8 cellular contexts compared by ENCODE assay signal in the genomic region with DNA sequence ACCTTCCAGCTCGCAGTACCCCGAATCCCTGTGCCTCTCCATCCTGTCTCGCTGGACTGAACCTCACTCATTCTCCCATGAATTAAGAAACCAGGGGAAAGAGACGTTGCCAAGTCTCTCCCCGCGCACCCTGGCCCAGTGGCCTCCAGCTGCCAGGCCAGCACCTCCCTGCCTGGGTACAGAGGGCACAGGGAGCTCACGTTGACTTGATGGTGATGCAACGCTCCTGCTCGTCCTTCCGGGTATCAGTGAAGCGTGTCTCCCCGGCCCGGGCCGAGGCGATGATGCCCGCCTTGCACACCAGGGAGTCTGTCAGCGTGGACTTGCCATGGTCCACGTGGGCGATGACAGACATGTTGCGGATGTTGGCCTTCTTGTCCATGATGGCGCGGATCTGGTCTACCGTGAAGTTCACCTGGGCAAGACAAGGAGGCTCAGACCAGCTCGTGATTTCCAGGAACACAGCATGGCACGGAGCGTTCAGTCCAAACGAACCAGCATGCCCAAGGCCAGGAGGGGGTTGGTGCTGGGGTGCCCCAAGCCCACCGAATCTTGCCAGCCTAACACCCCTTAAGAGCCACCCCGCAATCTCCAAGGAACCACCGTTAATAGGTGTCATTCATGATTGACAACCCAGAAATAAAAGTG. TPM values are rescaled to one million over a fixed set of nuclear protein-coding genes. Genes with fewer than 3 reads are reported as not detected.
DNase-seq lines count a peak whose midpoint lies in the region; ATAC-seq and TF ChIP-seq lines count a peak whose summit lies in the region.

No MANE protein-coding gene starts in this region.

- H3K27ac ChIP-seq in GM23248 (peak overlapping the region; percentile 98), parathyroid adenoma (peak overlapping the region; percentile 100)

- H3K9me3 ChIP-seq in GM23248 (ENCODE audit: low read depth): no peaks in the 10 kb centered on the region
- H3K9me3 ChIP-seq in parathyroid adenoma (ENCODE audit: control insufficient read depth, low read length): no peaks in the 10 kb centered on the region

- no peaks in the 10 kb centered on the region for H3K9me2 ChIP-seq in GM23248 (ENCODE audit: insufficient read depth)

- in situ Hi-C loops in GM23248 (cut with MboI): no loop called here

- peaks cover 60% of the 10 kb centered on the region for H3K36me3 Mint-ChIP-seq in activated CD4-positive, alpha-beta memory T cell treated with anti-CD3 and anti-CD28 coated beads, Interleukin-2, amount 10 ng/mL, durations not matched to agents 7 days and 5 days (ENCODE audit: low read depth)

- H3K4me3 Mint-ChIP-seq in activated CD4-positive, alpha-beta memory T cell treated with anti-CD3 and anti-CD28 coated beads, Interleukin-2, amount 10 ng/mL, durations not matched to agents 7 days and 5 days: peak overlapping the region; percentile 93

- H3K9ac ChIP-seq in GM23248 (peak overlapping the region; percentile 99), parathyroid adenoma (peak overlapping the region; percentile 93)

- H3K9me3 Mint-ChIP-seq in activated CD4-positive, alpha-beta memory T cell treated with anti-CD3 and anti-CD28 coated beads, Interleukin-2, amount 10 ng/mL, durations not matched to agents 7 days and 5 days: no peaks in the 10 kb centered on the region

- POLR2A ChIA-PET in activated CD4-positive, alpha-beta memory T cell treated with anti-CD3 and anti-CD28 coated beads, Interleukin-2, amount 10 ng/mL, durations not matched to agents 7 days and 5 days (lab: Charles Lee): interaction anchor here (1.1 to 8.5 kb wide), 9 partner anchors 8 to 357 kb away, joined by 3 to 122 read pairs (median 6); a partner anchor contains a TSS

- H3K27me3 Mint-ChIP-seq in activated CD4-positive, alpha-beta memory T cell treated with anti-CD3 and anti-CD28 coated beads, Interleukin-2, amount 10 ng/mL, durations not matched to agents 7 days and 5 days: no peaks in the 10 kb centered on the region

- peaks cover 67% of the 10 kb centered on the region for H3K4me1 Mint-ChIP-seq in activated CD4-positive, alpha-beta memory T cell treated with anti-CD3 and anti-CD28 coated beads, Interleukin-2, amount 10 ng/mL, durations not matched to agents 7 days and 5 days

- peak overlapping the region; percentile 95 for H3K27ac Mint-ChIP-seq in activated CD4-positive, alpha-beta memory T cell treated with anti-CD3 and anti-CD28 coated beads, Interleukin-2, amount 10 ng/mL, durations not matched to agents 7 days and 5 days

- H3K79me2 ChIP-seq in GM23248 (ENCODE audit: insufficient read depth) (peaks cover 67% of the 10 kb centered on the region), parathyroid adenoma (peaks cover 44% of the 10 kb centered on the region)

- H4K20me1 ChIP-seq in GM23248 (ENCODE audit: insufficient read depth): peaks cover 28% of the 10 kb centered on the region

- no peak overlapping the region for H2AFZ ChIP-seq in GM23248
- no peak overlapping the region for H2AFZ ChIP-seq in parathyroid adenoma

- H3K36me3 ChIP-seq in GM23248 (ENCODE audit: low read depth): peaks cover 51% of the 10 kb centered on the region
- no peaks in the 10 kb centered on the region for H3K36me3 ChIP-seq in parathyroid adenoma (ENCODE audit: control insufficient read depth, insufficient read depth, low read length)

- H3F3A ChIP-seq in GM23248 (ENCODE audit: insufficient read depth): peaks cover 37% of the 10 kb centered on the region

- peak overlapping the region; percentile 97 for H3K4me3 ChIP-seq in GM23248
- H3K4me3 ChIP-seq in fibroblast of the aortic adventitia (ENCODE audit: low read depth, low read length): peak overlapping the region; percentile 100
- peak overlapping the region; percentile 99 for H3K4me3 ChIP-seq in parathyroid adenoma (ENCODE audit: low read depth, low read length)

- TF ChIP-seq CTCF in fibroblast of the aortic adventitia (IDR thresholded peaks at IDR 0.05; ENCODE audit: insufficient read depth, low read length): no peak
- no peak for TF ChIP-seq CTCF in parathyroid adenoma (IDR thresholded peaks at IDR 0.05)

- ATAC-seq in GM21737 (IDR thresholded peaks at IDR 0.05; ENCODE audit: unreplicated experiment): no peak

- 4 to 6% methylated on average over 29 to 30 of the region's 30 CpGs for WGBS in GM23248 (ENCODE audit: low coverage in 1 of 2, low lambda C conversion rate in 2 of 2, missing lambda C conversion rate in 2 of 2), 2 experiments

- peaks cover 17% of the 10 kb centered on the region for H3K4me1 ChIP-seq in GM23248 (ENCODE audit: insufficient read depth)
- peaks cover 18% of the 10 kb centered on the region for H3K4me1 ChIP-seq in parathyroid adenoma

- CTCF ChIA-PET in activated CD4-positive, alpha-beta memory T cell treated with anti-CD3 and anti-CD28 coated beads, Interleukin-2, amount 10 ng/mL, durations not matched to agents 7 days and 5 days (lab: Charles Lee): interaction anchor here (1.0 to 2.2 kb wide), 2 partner anchors 13 to 25 kb away, joined by 3 to 8 read pairs; a partner anchor contains a TSS

- H3K27me3 ChIP-seq in GM23248 (replicated peaks; ENCODE audit: insufficient read depth) (no peaks in the 10 kb centered on the region), parathyroid adenoma (ENCODE audit: control insufficient read depth, insufficient read depth, low read length) (no peaks in the 10 kb centered on the region)

- H3K4me2 ChIP-seq in GM23248 (ENCODE audit: unreplicated experiment) (peak overlapping the region; percentile 88), parathyroid adenoma (ENCODE audit: low read length) (peak overlapping the region; percentile 82)

- DNase-seq in AG08396 (ENCODE audit: low spot score): peak; percentile 54
- DNase-seq in GM23248: peak; percentile 88
- peak; percentile 57 for DNase-seq in activated CD4-positive, alpha-beta memory T cell treated with anti-CD3 and anti-CD28 coated beads, Interleukin-2, amount 10 ng/mL, durations not matched to agents 7 days and 5 days
- DNase-seq in fibroblast of the aortic adventitia (ENCODE audit: low read depth): peak; percentile 47
- DNase-seq in foreskin melanocyte: no peak
- DNase-seq in NCI-H446 treated with DMSO at 0.1 percent for 48 hours (lab: John Stamatoyannopoulos, UW): no peak

RNA-seq across cellular contexts. Expression of a gene that starts 1.2 kb away (rescaled TPM):
- 2,755 and 2,906 TPM in 2 replicates for total RNA-seq in GM23248 (2014; rRNA removed; shearing (Covaris generic))
- polyA plus RNA-seq in GM23248 (2016; fragmentation: Nextera tagmentation; extraction: Ambion mirVana): 326 and 331 TPM in 2 replicates
- total RNA-seq in activated CD4-positive, alpha-beta memory T cell treated with anti-CD3 and anti-CD28 coated beads, Interleukin-2, amount 10 ng/mL, durations not matched to agents 7 days and 5 days: 1,000 to 10,000 TPM; 1,543 to 1,592 TPM
- 1,127 and 1,964 TPM in 2 replicates for total RNA-seq in fibroblast of the aortic adventitia (ENCODE audit: low replicate concordance)

RNA-seq across cellular contexts. Expression of a gene that starts 13.2 kb away (rescaled TPM):
- total RNA-seq in GM23248 (2014; rRNA removed; shearing (Covaris generic)): 167 and 194 TPM in 2 replicates
- 47.6 and 51.1 TPM in 2 replicates for polyA plus RNA-seq in GM23248 (2016; fragmentation: Nextera tagmentation; extraction: Ambion mirVana)
- total RNA-seq in activated CD4-positive, alpha-beta memory T cell treated with anti-CD3 and anti-CD28 coated beads, Interleukin-2, amount 10 ng/mL, durations not matched to agents 7 days and 5 days: 10 to 100 TPM; 41.3 to 42.7 TPM
- total RNA-seq in fibroblast of the aortic adventitia (ENCODE audit: low replicate concordance): 64.7 and 82.8 TPM in 2 replicates

RNA-seq across cellular contexts. Expression of a gene that starts 23.5 kb away (rescaled TPM):
- 16.8 and 21.0 TPM in 2 replicates for total RNA-seq in GM23248 (2014; rRNA removed; shearing (Covaris generic))
- 6.9 and 9.1 TPM in 2 replicates for polyA plus RNA-seq in GM23248 (2016; fragmentation: Nextera tagmentation; extraction: Ambion mirVana)
- total RNA-seq in activated CD4-positive, alpha-beta memory T cell treated with anti-CD3 and anti-CD28 coated beads, Interleukin-2, amount 10 ng/mL, durations not matched to agents 7 days and 5 days: 10 to 100 TPM; 28.6 to 33.2 TPM
- 21.5 and 23.8 TPM in 2 replicates for total RNA-seq in fibroblast of the aortic adventitia (ENCODE audit: low replicate concordance)

RNA-seq across cellular contexts. Expression of a gene that starts 51.2 kb away (rescaled TPM):
- not detected in 2 replicates for total RNA-seq in GM23248 (2014; rRNA removed; shearing (Covaris generic))
- polyA plus RNA-seq in GM23248 (2016; fragmentation: Nextera tagmentation; extraction: Ambion mirVana): not detected in 2 replicates
- not detected for total RNA-seq in activated CD4-positive, alpha-beta memory T cell treated with anti-CD3 and anti-CD28 coated beads, Interleukin-2, amount 10 ng/mL, durations not matched to agents 7 days and 5 days
- not detected in 2 replicates for total RNA-seq in fibroblast of the aortic adventitia (ENCODE audit: low replicate concordance)

Comparison
In these comparisons a context has a peak if more than half of its experiments do, and no peak if none do; other contexts are left out.
1. DNase-seq: peak in AG08396 (single experiment), GM23248 (single experiment), activated CD4-positive, alpha-beta memory T cell treated with anti-CD3 and anti-CD28 coated beads, Interleukin-2, amount 10 ng/mL, durations not matched to agents 7 days and 5 days (single experiment) and fibroblast of the aortic adventitia (single experiment); none in foreskin melanocyte (single experiment) and NCI-H446 treated with DMSO at 0.1 percent for 48 hours (single experiment).
2. Peak in every context shown above with its lines, with median percentiles within 50 percentile points of each other: H3K4me3 ChIP-seq.